1 cellular context compared by ENCODE assay signal in genomic region chr6:71419954-71420692, GRCh38.
TF ChIP-seq lines count a peak whose summit lies in the region.

No MANE protein-coding gene starts in this region.

TF ChIP-seq in HEK293, 187 proteins besides CTCF, POLR2A, EP300 and RAD21 (continued from another document):
- TF ChIP-seq ZNF704 (tag by site-specific recombination; IDR thresholded peaks at IDR 0.05) (0 out of 2 replicates have a peak, but pooled peaks have one; percentile 42), ZNF660 (tag by site-specific recombination; IDR thresholded peaks at IDR 0.05) (0 out of 2 replicates have a peak, but pooled peaks have one; percentile 7), ZNF548 (tag by site-specific recombination; IDR thresholded peaks at IDR 0.05) (no peak), ZNF292 (tag by site-specific recombination; IDR thresholded peaks at IDR 0.05; ENCODE audit: borderline replicate concordance, low read depth) (no peak), ZNF776 (tag by site-specific recombination; IDR thresholded peaks at IDR 0.05; ENCODE audit: borderline replicate concordance) (no peak), ZBTB44 (tag by site-specific recombination; IDR thresholded peaks at IDR 0.05) (peak; percentile 17; the same call in 1 of the 2 replicates), MEIS1 (CRISPR knock-in tag; IDR thresholded peaks at IDR 0.05; ENCODE audit: borderline replicate concordance) (no peak), OVOL3 (tag by site-specific recombination; IDR thresholded peaks at IDR 0.05) (no peak), ZNF169 (tag by site-specific recombination; IDR thresholded peaks at IDR 0.05) (no peak), ZSCAN30 (tag by site-specific recombination; IDR thresholded peaks at IDR 0.05) (peak; percentile 13; the same call in 1 of the 2 replicates), SALL2 (tag by site-specific recombination; IDR thresholded peaks at IDR 0.05; ENCODE audit: borderline replicate concordance) (no peak), ZNF394 (tag by site-specific recombination; IDR thresholded peaks at IDR 0.05; ENCODE audit: borderline replicate concordance) (peak; percentile 44; the same call in 1 of the 2 replicates), ZBTB20 (tag by site-specific recombination; IDR thresholded peaks at IDR 0.05) (peak; percentile 40; the same call in 1 of the 2 replicates), ZNF610 (tag by site-specific recombination; IDR thresholded peaks at IDR 0.05; ENCODE audit: borderline replicate concordance) (no peak), ZSCAN18 (tag by site-specific recombination; IDR thresholded peaks at IDR 0.05) (no peak), SCRT1 (tag by site-specific recombination; IDR thresholded peaks at IDR 0.05; ENCODE audit: borderline replicate concordance) (no peak), TRIM28 (IDR thresholded peaks at IDR 0.05; ENCODE audit: borderline replicate concordance, low read length) (peak; percentile 28; the same call in 1 of the 2 replicates), ZBTB11 (tag by site-specific recombination; conservative IDR thresholded peaks at IDR 0.05; ENCODE audit: low read depth) (no peak), ZNF157 (tag by site-specific recombination; IDR thresholded peaks at IDR 0.05) (no peak), ZBTB26 (tag by site-specific recombination; optimal IDR thresholded peaks at IDR 0.05) (peak; percentile 94), ZNF549 (tag by site-specific recombination; IDR thresholded peaks at IDR 0.05) (no peak), HOXA7 (CRISPR knock-in tag; IDR thresholded peaks at IDR 0.05; ENCODE audit: borderline replicate concordance) (no peak), ZNF596 (tag by site-specific recombination; IDR thresholded peaks at IDR 0.05) (0 out of 2 replicates have a peak, but pooled peaks have one; percentile 14), ZNF76 (tag by site-specific recombination; IDR thresholded peaks at IDR 0.05; ENCODE audit: borderline replicate concordance, low read depth) (peak; percentile 21; the same call in 1 of the 2 replicates), KLF17 (tag by site-specific recombination; IDR thresholded peaks at IDR 0.05) (0 out of 2 replicates have a peak, but pooled peaks have one; percentile 57), ZNF335 (tag by site-specific recombination; conservative IDR thresholded peaks at IDR 0.05) (peak; percentile 91; the same call in 1 of the 2 replicates), ZNF560 (tag by site-specific recombination; IDR thresholded peaks at IDR 0.05; ENCODE audit: borderline replicate concordance) (no peak), MYNN (tag by site-specific recombination; IDR thresholded peaks at IDR 0.05; ENCODE audit: borderline replicate concordance) (no peak), ZSCAN5A (tag by site-specific recombination; IDR thresholded peaks at IDR 0.05) (peak; percentile 60; the same call in 1 of the 2 replicates), ZFHX2 (tag by site-specific recombination; conservative IDR thresholded peaks at IDR 0.05) (peak; percentile 25; the same call in 1 of the 2 replicates), ZNF664 (tag by site-specific recombination; IDR thresholded peaks at IDR 0.05) (no peak), ZNF701 (tag by site-specific recombination; IDR thresholded peaks at IDR 0.05) (no peak), BCL11B (tag by site-specific recombination; IDR thresholded peaks at IDR 0.05; ENCODE audit: low read depth) (no peak), REST (tag by site-specific recombination; IDR thresholded peaks at IDR 0.05) (0 out of 2 replicates have a peak, but pooled peaks have one; percentile 12), ZNF10 (tag by site-specific recombination; IDR thresholded peaks at IDR 0.05) (no peak)
